9 cellular contexts compared by ENCODE assay signal in genomic region chr1:153678519-153679336, GRCh38. TPM values are rescaled to one million over a fixed set of nuclear protein-coding genes. Genes with fewer than 3 reads are reported as not detected.
DNase-seq lines count a peak whose midpoint lies in the region; ATAC-seq and TF ChIP-seq lines count a peak whose summit lies in the region.
"Had no signal": no experiment of that assay in that cellular context is flagged by ENCODE, and none has a peak within 500 bp of the region (broad histone marks: within the 10 kb centered on the region; RNA-seq: fewer than 3 reads in every experiment).

TSS of gene NPR1 (plus strand) at chr1:153678688. CDS start at chr1:153679109, 421 bp downstream.

- H3K36me3 ChIP-seq in CD4-positive, CD25-positive, alpha-beta regulatory T cell (ENCODE audit: control insufficient read depth, insufficient read depth, low read length) = no peaks in the 10 kb centered on the region

- peak; percentile 17 to 27 for ATAC-seq in CD4-positive, CD25-positive, alpha-beta regulatory T cell (ENCODE audit: low read depth in 2 of 2)
- ATAC-seq in HG02678 (IDR thresholded peaks at IDR 0.05; ENCODE audit: unreplicated experiment) (peak; percentile 21), natural killer cell (peak; percentile 31 to 49 (median 46)), HG02884 (IDR thresholded peaks at IDR 0.05; ENCODE audit: unreplicated experiment) (no peak), GM19452 (IDR thresholded peaks at IDR 0.05; ENCODE audit: unreplicated experiment) (no peak)

- peaks cover 29% of the 10 kb centered on the region for H3K4me1 ChIP-seq in CD4-positive, CD25-positive, alpha-beta regulatory T cell (ENCODE audit: control insufficient read depth, insufficient read depth, low read length, poor library complexity, severe bottlenecking)

- no peaks in the 10 kb centered on the region for H3K36me3 Mint-ChIP-seq in CD4-positive, CD25-positive, alpha-beta regulatory T cell
- H3K36me3 Mint-ChIP-seq in natural killer cell = no peaks in the 10 kb centered on the region

- intact Hi-C loops in natural killer cell (cut with micrococcal nuclease) = loop anchor here (10.0 kb wide), 1 partner anchor 96 kb away; the partner anchor contains the start of gene SLC27A3

- peak within 1 kb of the TSS; percentile 32 for H3K4me3 ChIP-seq in CD4-positive, CD25-positive, alpha-beta regulatory T cell (ENCODE audit: low read depth, low read length)

- peaks cover 21% of the 10 kb centered on the region for H3K27me3 ChIP-seq in CD4-positive, CD25-positive, alpha-beta regulatory T cell (ENCODE audit: control insufficient read depth, insufficient read depth, low read length)

- H3K9me3 ChIP-seq in CD4-positive, CD25-positive, alpha-beta regulatory T cell (ENCODE audit: control insufficient read depth in 2 of 2, low read length in 2 of 2) = no peaks in the 10 kb centered on the region

- H3K9me3 Mint-ChIP-seq in CD4-positive, CD25-positive, alpha-beta regulatory T cell = peaks cover 0 to 1% (median 0%) of the 10 kb centered on the region in 7 donors
- no peaks in the 10 kb centered on the region for H3K9me3 Mint-ChIP-seq in natural killer cell

- H3K4me1 Mint-ChIP-seq in CD4-positive, CD25-positive, alpha-beta regulatory T cell = peaks cover 3 to 25% (median 9%) of the 10 kb centered on the region in 4 donors
- peaks cover 21 to 26% of the 10 kb centered on the region in 2 donors for H3K4me1 Mint-ChIP-seq in natural killer cell

- peaks cover 60% of the 10 kb centered on the region for H3K27me3 Mint-ChIP-seq in CD4-positive, CD25-positive, alpha-beta regulatory T cell
- H3K27me3 Mint-ChIP-seq in natural killer cell (ENCODE audit: low read depth in 2 of 2) = peaks cover 43 to 51% of the 10 kb centered on the region in 2 donors

- H3K4me3 Mint-ChIP-seq in CD4-positive, CD25-positive, alpha-beta regulatory T cell = peak within 1 kb of the TSS; percentile 73 to 90 (median 82)
- peak within 1 kb of the TSS; percentile 86 for H3K4me3 Mint-ChIP-seq in natural killer cell

- no peak for TF ChIP-seq CTCF in natural killer cell (IDR thresholded peaks at IDR 0.05)

- peak within 1 kb of the TSS in 1 of 3 donors; percentile 55 for H3K27ac Mint-ChIP-seq in CD4-positive, CD25-positive, alpha-beta regulatory T cell
- peak within 1 kb of the TSS in 1 of 2 donors; percentile 3 for H3K27ac Mint-ChIP-seq in natural killer cell

- peak in 2 of 3 donors; percentile 31 to 41 for DNase-seq in CD4-positive, CD25-positive, alpha-beta regulatory T cell
- DNase-seq in activated CD4-positive, alpha-beta T cell treated with anti-CD3 and anti-CD28 coated beads, Interleukin-2, amount 50 U/mL, for 48 hours = peak; percentile 31 to 46
- DNase-seq in fibroblast of gingiva (ENCODE audit: low read depth) (peak; percentile 15), natural killer cell (no peak), OCI-M2 (lab: John Stamatoyannopoulos, UW; ENCODE audit: unreplicated experiment) (no peak)

- no peak within 1 kb of the TSS for H3K27ac ChIP-seq in CD4-positive, CD25-positive, alpha-beta regulatory T cell (ENCODE audit: insufficient read depth, low read length, poor library complexity, severe bottlenecking)

RNA-seq across cellular contexts. Expression of gene NPR1, which starts in this region (rescaled TPM):
- not detected for total RNA-seq in CD4-positive, CD25-positive, alpha-beta regulatory T cell
- not detected for polyA plus RNA-seq in CD4-positive, CD25-positive, alpha-beta regulatory T cell
- total RNA-seq in natural killer cell = not detected
- total RNA-seq: LHCN-M2 had no signal

Comparison
In these comparisons a context has a peak if more than half of its experiments do, and no peak if none do; other contexts are left out.
1. Peak in DNase-seq, ATAC-seq and H3K4me3 ChIP-seq in CD4-positive, CD25-positive, alpha-beta regulatory T cell; RNA of the gene not detected or under 1 TPM.
2. Peak in ATAC-seq in natural killer cell; RNA of the gene not detected or under 1 TPM.
3. DNase-seq: peak in activated CD4-positive, alpha-beta T cell treated with anti-CD3 and anti-CD28 coated beads, Interleukin-2, amount 50 U/mL, for 48 hours (2 of 2) and fibroblast of gingiva (single experiment); none in natural killer cell (single experiment) and OCI-M2 (single experiment).